Comparison of ENCODE assay signal across 1 cellular context in the genomic region with DNA sequence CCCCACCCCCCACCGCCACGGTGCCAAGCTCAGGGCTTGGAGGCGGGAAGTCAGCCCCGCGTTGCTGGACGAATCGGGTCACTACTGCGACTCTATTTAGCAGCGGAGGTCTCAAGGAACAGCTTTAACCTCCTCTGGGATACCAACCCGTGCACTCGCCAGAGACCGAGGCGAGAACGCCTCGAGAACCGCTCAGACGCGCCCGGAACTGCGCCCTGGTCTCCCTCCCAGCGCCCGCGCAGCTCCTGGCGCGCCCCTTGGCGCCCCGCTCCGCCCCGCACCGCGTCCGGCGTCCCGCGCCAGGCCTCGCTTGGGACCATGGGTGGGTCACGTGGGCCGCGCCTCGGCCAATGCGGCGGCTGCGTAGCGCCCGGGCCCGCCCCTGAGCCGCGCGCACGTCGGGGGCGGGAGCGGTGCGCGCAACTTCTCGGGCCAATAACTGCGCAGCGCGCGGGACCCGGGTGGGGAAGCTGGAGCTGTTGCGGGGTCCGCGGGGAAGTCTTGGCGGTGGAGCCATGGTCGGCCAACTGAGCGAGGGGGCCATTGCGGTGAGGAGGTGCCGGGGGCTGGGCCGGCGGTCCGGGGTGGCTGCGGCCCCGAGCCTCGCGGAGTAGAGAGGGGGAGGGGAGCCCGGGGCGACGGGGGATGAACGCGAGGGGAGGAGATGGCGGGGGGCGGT.
A peak's percentile ranks its signal among the peaks of the same experiment; 100 is the strongest.
TF ChIP-seq lines count a peak whose summit lies in the region.

TSS of gene RPA1 (plus strand) at position 427 of the 679 bp plus-strand sequence. CDS start at position 516, 89 bp downstream.
A gene with protein sequence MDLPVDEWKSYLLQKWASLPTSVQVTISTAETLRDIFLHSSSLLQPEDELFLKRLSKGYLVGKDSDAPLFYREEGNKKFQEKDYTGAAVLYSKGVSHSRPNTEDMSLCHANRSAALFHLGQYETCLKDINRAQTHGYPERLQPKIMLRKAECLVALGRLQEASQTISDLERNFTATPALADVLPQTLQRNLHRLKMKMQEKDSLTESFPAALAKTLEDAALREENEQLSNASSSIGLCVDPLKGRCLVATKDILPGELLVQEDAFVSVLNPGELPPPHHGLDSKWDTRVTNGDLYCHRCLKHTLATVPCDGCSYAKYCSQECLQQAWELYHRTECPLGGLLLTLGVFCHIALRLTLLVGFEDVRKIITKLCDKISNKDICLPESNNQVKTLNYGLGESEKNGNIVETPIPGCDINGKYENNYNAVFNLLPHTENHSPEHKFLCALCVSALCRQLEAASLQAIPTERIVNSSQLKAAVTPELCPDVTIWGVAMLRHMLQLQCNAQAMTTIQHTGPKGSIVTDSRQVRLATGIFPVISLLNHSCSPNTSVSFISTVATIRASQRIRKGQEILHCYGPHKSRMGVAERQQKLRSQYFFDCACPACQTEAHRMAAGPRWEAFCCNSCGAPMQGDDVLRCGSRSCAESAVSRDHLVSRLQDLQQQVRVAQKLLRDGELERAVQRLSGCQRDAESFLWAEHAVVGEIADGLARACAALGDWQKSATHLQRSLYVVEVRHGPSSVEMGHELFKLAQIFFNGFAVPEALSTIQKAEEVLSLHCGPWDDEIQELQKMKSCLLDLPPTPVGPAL (minus strand): TSS at position 324 of the 679 bp plus-strand sequence. CDS start 1,908 bp downstream, outside the sequence.

TF ChIP-seq in K562, 482 proteins besides CTCF, POLR2A, EP300 and RAD21 (continued from another document and continues in another):
- TF ChIP-seq, protein P1, sequence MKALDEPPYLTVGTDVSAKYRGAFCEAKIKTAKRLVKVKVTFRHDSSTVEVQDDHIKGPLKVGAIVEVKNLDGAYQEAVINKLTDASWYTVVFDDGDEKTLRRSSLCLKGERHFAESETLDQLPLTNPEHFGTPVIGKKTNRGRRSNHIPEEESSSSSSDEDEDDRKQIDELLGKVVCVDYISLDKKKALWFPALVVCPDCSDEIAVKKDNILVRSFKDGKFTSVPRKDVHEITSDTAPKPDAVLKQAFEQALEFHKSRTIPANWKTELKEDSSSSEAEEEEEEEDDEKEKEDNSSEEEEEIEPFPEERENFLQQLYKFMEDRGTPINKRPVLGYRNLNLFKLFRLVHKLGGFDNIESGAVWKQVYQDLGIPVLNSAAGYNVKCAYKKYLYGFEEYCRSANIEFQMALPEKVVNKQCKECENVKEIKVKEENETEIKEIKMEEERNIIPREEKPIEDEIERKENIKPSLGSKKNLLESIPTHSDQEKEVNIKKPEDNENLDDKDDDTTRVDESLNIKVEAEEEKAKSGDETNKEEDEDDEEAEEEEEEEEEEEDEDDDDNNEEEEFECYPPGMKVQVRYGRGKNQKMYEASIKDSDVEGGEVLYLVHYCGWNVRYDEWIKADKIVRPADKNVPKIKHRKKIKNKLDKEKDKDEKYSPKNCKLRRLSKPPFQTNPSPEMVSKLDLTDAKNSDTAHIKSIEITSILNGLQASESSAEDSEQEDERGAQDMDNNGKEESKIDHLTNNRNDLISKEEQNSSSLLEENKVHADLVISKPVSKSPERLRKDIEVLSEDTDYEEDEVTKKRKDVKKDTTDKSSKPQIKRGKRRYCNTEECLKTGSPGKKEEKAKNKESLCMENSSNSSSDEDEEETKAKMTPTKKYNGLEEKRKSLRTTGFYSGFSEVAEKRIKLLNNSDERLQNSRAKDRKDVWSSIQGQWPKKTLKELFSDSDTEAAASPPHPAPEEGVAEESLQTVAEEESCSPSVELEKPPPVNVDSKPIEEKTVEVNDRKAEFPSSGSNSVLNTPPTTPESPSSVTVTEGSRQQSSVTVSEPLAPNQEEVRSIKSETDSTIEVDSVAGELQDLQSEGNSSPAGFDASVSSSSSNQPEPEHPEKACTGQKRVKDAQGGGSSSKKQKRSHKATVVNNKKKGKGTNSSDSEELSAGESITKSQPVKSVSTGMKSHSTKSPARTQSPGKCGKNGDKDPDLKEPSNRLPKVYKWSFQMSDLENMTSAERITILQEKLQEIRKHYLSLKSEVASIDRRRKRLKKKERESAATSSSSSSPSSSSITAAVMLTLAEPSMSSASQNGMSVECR (CRISPR knock-in tag; IDR thresholded peaks at IDR 0.05): 0 out of 2 replicates have a peak, but pooled peaks have one; percentile 43
- no peak for TF ChIP-seq MCM5 (IDR thresholded peaks at IDR 0.05; ENCODE audit: low read depth)
- TF ChIP-seq GATA2 (CRISPR knock-in tag; IDR thresholded peaks at IDR 0.05): no peak
- no peak for TF ChIP-seq JUNB (CRISPR knock-in tag; conservative IDR thresholded peaks at IDR 0.05)
- peak; percentile 87 for TF ChIP-seq POLR2G (IDR thresholded peaks at IDR 0.05; ENCODE audit: low read depth, low read length)
- TF ChIP-seq NR2F6 (CRISPR knock-in tag; IDR thresholded peaks at IDR 0.05): no peak
- TF ChIP-seq TRIM28 (IDR thresholded peaks at IDR 0.05): no peak
- TF ChIP-seq ZFP30 (CRISPR knock-in tag; IDR thresholded peaks at IDR 0.05; ENCODE audit: borderline replicate concordance): no peak
- peak; percentile 79 for TF ChIP-seq HNRNPLL (IDR thresholded peaks at IDR 0.05; ENCODE audit: low read depth, low read length, poor library complexity, severe bottlenecking)
- peak; percentile 44 for TF ChIP-seq HMGN3 (IDR thresholded peaks at IDR 0.05; ENCODE audit: borderline replicate concordance, extremely low read depth, insufficient read length, low read depth, low read length)
- TF ChIP-seq SETDB1 (IDR thresholded peaks at IDR 0.05; ENCODE audit: low read length): no peak
- TF ChIP-seq ZNF57 (CRISPR knock-in tag; IDR thresholded peaks at IDR 0.05): no peak
- TF ChIP-seq MAX (CRISPR knock-in tag; IDR thresholded peaks at IDR 0.05): peak; percentile 56
- no peak for TF ChIP-seq RAD51 (IDR thresholded peaks at IDR 0.05; ENCODE audit: borderline replicate concordance, low read depth)
- no peak; the same call in 1 of the 2 replicates for TF ChIP-seq VEZF1 (CRISPR knock-in tag; IDR thresholded peaks at IDR 0.05)
- no peak for TF ChIP-seq THRB (CRISPR knock-in tag; conservative IDR thresholded peaks at IDR 0.05)
- peak; percentile 82 for TF ChIP-seq RBFOX2 (IDR thresholded peaks at IDR 0.05; ENCODE audit: low read depth, low read length)
- TF ChIP-seq, protein P2, sequence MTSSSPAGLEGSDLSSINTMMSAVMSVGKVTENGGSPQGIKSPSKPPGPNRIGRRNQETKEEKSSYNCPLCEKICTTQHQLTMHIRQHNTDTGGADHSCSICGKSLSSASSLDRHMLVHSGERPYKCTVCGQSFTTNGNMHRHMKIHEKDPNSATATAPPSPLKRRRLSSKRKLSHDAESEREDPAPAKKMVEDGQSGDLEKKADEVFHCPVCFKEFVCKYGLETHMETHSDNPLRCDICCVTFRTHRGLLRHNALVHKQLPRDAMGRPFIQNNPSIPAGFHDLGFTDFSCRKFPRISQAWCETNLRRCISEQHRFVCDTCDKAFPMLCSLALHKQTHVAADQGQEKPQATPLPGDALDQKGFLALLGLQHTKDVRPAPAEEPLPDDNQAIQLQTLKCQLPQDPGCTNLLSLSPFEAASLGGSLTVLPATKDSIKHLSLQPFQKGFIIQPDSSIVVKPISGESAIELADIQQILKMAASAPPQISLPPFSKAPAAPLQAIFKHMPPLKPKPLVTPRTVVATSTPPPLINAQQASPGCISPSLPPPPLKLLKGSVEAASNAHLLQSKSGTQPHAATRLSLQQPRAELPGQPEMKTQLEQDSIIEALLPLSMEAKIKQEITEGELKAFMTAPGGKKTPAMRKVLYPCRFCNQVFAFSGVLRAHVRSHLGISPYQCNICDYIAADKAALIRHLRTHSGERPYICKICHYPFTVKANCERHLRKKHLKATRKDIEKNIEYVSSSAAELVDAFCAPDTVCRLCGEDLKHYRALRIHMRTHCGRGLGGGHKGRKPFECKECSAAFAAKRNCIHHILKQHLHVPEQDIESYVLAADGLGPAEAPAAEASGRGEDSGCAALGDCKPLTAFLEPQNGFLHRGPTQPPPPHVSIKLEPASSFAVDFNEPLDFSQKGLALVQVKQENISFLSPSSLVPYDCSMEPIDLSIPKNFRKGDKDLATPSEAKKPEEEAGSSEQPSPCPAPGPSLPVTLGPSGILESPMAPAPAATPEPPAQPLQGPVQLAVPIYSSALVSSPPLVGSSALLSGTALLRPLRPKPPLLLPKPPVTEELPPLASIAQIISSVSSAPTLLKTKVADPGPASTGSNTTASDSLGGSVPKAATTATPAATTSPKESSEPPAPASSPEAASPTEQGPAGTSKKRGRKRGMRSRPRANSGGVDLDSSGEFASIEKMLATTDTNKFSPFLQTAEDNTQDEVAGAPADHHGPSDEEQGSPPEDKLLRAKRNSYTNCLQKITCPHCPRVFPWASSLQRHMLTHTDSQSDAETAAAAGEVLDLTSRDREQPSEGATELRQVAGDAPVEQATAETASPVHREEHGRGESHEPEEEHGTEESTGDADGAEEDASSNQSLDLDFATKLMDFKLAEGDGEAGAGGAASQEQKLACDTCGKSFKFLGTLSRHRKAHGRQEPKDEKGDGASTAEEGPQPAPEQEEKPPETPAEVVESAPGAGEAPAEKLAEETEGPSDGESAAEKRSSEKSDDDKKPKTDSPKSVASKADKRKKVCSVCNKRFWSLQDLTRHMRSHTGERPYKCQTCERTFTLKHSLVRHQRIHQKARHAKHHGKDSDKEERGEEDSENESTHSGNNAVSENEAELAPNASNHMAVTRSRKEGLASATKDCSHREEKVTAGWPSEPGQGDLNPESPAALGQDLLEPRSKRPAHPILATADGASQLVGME (CRISPR knock-in tag; IDR thresholded peaks at IDR 0.05): no peak
- TF ChIP-seq, protein P3, sequence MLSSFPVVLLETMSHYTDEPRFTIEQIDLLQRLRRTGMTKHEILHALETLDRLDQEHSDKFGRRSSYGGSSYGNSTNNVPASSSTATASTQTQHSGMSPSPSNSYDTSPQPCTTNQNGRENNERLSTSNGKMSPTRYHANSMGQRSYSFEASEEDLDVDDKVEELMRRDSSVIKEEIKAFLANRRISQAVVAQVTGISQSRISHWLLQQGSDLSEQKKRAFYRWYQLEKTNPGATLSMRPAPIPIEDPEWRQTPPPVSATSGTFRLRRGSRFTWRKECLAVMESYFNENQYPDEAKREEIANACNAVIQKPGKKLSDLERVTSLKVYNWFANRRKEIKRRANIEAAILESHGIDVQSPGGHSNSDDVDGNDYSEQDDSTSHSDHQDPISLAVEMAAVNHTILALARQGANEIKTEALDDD (IDR thresholded peaks at IDR 0.05): no peak
- TF ChIP-seq POLR2H (tag; IDR thresholded peaks at IDR 0.05; ENCODE audit: low read depth): no peak; the same call in 1 of the 2 replicates
- TF ChIP-seq KDM5B (IDR thresholded peaks at IDR 0.05; ENCODE audit: insufficient replicate concordance, low read depth, low read length): peak; percentile 71
- TF ChIP-seq, protein P4, sequence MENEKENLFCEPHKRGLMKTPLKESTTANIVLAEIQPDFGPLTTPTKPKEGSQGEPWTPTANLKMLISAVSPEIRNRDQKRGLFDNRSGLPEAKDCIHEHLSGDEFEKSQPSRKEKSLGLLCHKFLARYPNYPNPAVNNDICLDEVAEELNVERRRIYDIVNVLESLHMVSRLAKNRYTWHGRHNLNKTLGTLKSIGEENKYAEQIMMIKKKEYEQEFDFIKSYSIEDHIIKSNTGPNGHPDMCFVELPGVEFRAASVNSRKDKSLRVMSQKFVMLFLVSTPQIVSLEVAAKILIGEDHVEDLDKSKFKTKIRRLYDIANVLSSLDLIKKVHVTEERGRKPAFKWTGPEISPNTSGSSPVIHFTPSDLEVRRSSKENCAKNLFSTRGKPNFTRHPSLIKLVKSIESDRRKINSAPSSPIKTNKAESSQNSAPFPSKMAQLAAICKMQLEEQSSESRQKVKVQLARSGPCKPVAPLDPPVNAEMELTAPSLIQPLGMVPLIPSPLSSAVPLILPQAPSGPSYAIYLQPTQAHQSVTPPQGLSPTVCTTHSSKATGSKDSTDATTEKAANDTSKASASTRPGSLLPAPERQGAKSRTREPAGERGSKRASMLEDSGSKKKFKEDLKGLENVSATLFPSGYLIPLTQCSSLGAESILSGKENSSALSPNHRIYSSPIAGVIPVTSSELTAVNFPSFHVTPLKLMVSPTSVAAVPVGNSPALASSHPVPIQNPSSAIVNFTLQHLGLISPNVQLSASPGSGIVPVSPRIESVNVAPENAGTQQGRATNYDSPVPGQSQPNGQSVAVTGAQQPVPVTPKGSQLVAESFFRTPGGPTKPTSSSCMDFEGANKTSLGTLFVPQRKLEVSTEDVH (IDR thresholded peaks at IDR 0.05; ENCODE audit: low read depth, partially characterized antibody): no peak
- no peak for TF ChIP-seq RCOR1 (IDR thresholded peaks at IDR 0.05; ENCODE audit: borderline replicate concordance in 1 of 2, low read depth in 2 of 2, low read length in 2 of 2)
